Comparison of ENCODE assay signal across 8 cellular contexts in the genomic region with DNA sequence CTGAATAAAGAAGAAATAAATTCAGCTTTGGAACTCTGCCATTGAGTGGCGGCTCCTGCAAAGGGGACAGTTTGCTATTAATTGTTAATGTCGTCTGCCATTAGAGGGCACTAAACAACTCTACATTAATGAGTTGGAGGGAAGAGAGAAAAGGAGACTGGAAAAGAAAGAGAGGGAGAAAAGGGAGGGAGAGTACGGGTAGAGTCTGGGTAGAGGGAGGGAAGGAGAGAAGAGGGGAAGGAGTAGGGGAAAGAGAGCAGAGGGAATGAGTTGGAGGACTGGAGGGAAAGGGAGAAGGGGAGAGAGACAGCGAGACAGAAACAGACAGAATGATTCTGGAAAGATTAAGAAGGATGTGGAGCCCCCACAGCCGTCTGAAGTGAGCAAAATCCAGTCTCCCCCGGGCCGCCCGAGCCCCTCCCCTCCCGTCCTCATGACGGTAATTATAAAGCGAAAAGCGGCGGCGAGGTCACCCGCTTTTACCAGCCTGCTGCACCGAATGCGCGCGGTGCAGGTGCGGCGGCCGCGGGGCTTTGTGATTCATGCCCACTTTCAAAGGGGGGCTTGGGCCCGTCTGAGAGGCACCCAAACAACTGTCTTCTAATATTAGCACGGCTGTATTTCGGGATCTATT. TPM values are rescaled to one million over a fixed set of nuclear protein-coding genes. Genes with fewer than 3 reads are reported as not detected.
A peak's percentile ranks its signal among the peaks of the same experiment; 100 is the strongest.
DNase-seq lines count a peak whose midpoint lies in the region; ATAC-seq and TF ChIP-seq lines count a peak whose summit lies in the region.

No MANE protein-coding gene starts in this region.

- H3K27ac ChIP-seq in colonic mucosa, result no peak overlapping the region
- no peak overlapping the region for H3K27ac ChIP-seq in stomach smooth muscle (ENCODE audit: low read length)

- no peaks in the 10 kb centered on the region for H3K9me3 ChIP-seq in colonic mucosa
- H3K9me3 ChIP-seq in stomach smooth muscle (ENCODE audit: control insufficient read depth in 2 of 2, low read length in 2 of 2), result no peaks in the 10 kb centered on the region

- no peaks in the 10 kb centered on the region for H3K9me3 Mint-ChIP-seq in activated naive CD4-positive, alpha-beta T cell treated with anti-CD3 and anti-CD28 coated beads for 36 hours

- H3K4me1 ChIP-seq in colonic mucosa (no peaks in the 10 kb centered on the region), stomach smooth muscle (ENCODE audit: control insufficient read depth, insufficient read depth, low read length) (peaks cover 19% of the 10 kb centered on the region)

- in situ Hi-C loops in KBM-7 (cut with MboI; ENCODE audit: low pct_unique_long_range_greater_than_20kb, low sequenced_read_pairs), result loop anchor here (25.0 kb wide), 1 partner anchor 734 kb away; no protein-coding TSS in a partner anchor

- ATAC-seq in GM21576 (IDR thresholded peaks at IDR 0.05; ENCODE audit: unreplicated experiment), result no peak

- peaks cover 49% of the 10 kb centered on the region for H3K27me3 Mint-ChIP-seq in activated naive CD4-positive, alpha-beta T cell treated with anti-CD3 and anti-CD28 coated beads for 36 hours (ENCODE audit: low read depth)

- peaks cover 26% of the 10 kb centered on the region for H3K27me3 ChIP-seq in colonic mucosa
- H3K27me3 ChIP-seq in stomach smooth muscle (ENCODE audit: control insufficient read depth in 1 of 2, insufficient read depth in 2 of 2, low read length in 2 of 2), result no peaks in the 10 kb centered on the region

- H3K4me3 Mint-ChIP-seq in activated naive CD4-positive, alpha-beta T cell treated with anti-CD3 and anti-CD28 coated beads for 36 hours, result peak overlapping the region; percentile 77

- H3K36me3 ChIP-seq in colonic mucosa, result no peaks in the 10 kb centered on the region
- H3K36me3 ChIP-seq in stomach smooth muscle (ENCODE audit: control insufficient read depth in 2 of 2, insufficient read depth in 2 of 2, low read length in 2 of 2), result no peaks in the 10 kb centered on the region

- CTCF ChIA-PET in activated naive CD4-positive, alpha-beta T cell treated with anti-CD3 and anti-CD28 coated beads for 36 hours (lab: Charles Lee), result interaction anchor here (0.8 to 1.7 kb wide), 10 partner anchors 9 to 756 kb away, joined by 3 to 7 read pairs (median 3); no protein-coding TSS in a partner anchor

- H3K4me3 ChIP-seq in colonic mucosa (peak overlapping the region; percentile 12), stomach smooth muscle (ENCODE audit: low read length in 2 of 2) (peak overlapping the region; percentile 79 to 88)

- peak; percentile 24 for DNase-seq in activated naive CD4-positive, alpha-beta T cell treated with anti-CD3 and anti-CD28 coated beads for 36 hours
- DNase-seq in activated naive CD4-positive, alpha-beta T cell treated with Interleukin-2 at 50 U/mL for 16 hours, result no peak
- DNase-seq in KBM-7, result peak; percentile 71
- DNase-seq in RPMI8226, result peak; percentile 60
- peak; percentile 19 for DNase-seq in colonic mucosa
- DNase-seq in kidney tubule cell (ENCODE audit: low spot score), result peak; percentile 50

- H3K4me1 Mint-ChIP-seq in activated naive CD4-positive, alpha-beta T cell treated with anti-CD3 and anti-CD28 coated beads for 36 hours (ENCODE audit: low read depth), result peaks cover 15% of the 10 kb centered on the region

- no peaks in the 10 kb centered on the region for H3K36me3 Mint-ChIP-seq in activated naive CD4-positive, alpha-beta T cell treated with anti-CD3 and anti-CD28 coated beads for 36 hours (ENCODE audit: low read depth)

- no peak overlapping the region for H3K27ac Mint-ChIP-seq in activated naive CD4-positive, alpha-beta T cell treated with anti-CD3 and anti-CD28 coated beads for 36 hours

- TF ChIP-seq CTCF in colonic mucosa (IDR thresholded peaks at IDR 0.05), result no peak

- intact Hi-C loops in activated naive CD4-positive, alpha-beta T cell treated with anti-CD3 and anti-CD28 coated beads for 36 hours (cut with micrococcal nuclease), result loop anchor here (1.0 to 5.0 kb wide), 8 partner anchors 52 to 832 kb away; partner anchors contain the start of genes ARL15 and NDUFS4
- intact Hi-C loops in colonic mucosa (cut with DNase I), result loop anchor here (5.0 kb wide), 1 partner anchor 739 kb away; no protein-coding TSS in a partner anchor

- H3K9ac ChIP-seq in colonic mucosa (ENCODE audit: low read depth in 2 of 2, low read length in 2 of 2), result no peak overlapping the region
- no peak overlapping the region for H3K9ac ChIP-seq in stomach smooth muscle (ENCODE audit: low read length in 2 of 2)

RNA-seq across cellular contexts. Expression of gene FST, which starts 1.9 kb away (rescaled TPM):
- under 1 TPM in 1 of 2 experiments, not detected in 1; 0.36 TPM for total RNA-seq in activated naive CD4-positive, alpha-beta T cell treated with anti-CD3 and anti-CD28 coated beads for 36 hours
- 1 to 10 TPM in 1 of 2 donors, under 1 TPM in 1; 0.91 to 3.2 TPM for total RNA-seq in colonic mucosa
